Comparison of ENCODE assay signal across 8 cellular contexts in genomic region chr5:93620487-93621339, GRCh38. TPM values are rescaled to one million over a fixed set of nuclear protein-coding genes. Genes with fewer than 3 reads are reported as not detected.
DNase-seq lines count a peak whose midpoint lies in the region; ATAC-seq, FAIRE-seq and TF ChIP-seq lines count a peak whose summit lies in the region.

No MANE protein-coding gene starts in this region.

- H3K4me3 ChIP-seq in GM23338 (peak overlapping the region; percentile 66), neutrophil (ENCODE audit: low read depth in 1 of 2, low read length in 1 of 2) (peak overlapping the region; percentile 41 to 50), aorta (ENCODE audit: low read length in 2 of 2) (peak overlapping the region; percentile 27 to 30)
- peak overlapping the region; percentile 59 for H3K4me3 ChIP-seq in Jurkat, Clone E6-1 (ENCODE audit: low read length)

- intact Hi-C loops in aorta (cut with DNase I), result loop anchor here in 1 of 2 donors (10.0 kb wide), 1 partner anchor 494 kb away; a partner anchor contains a TSS

- no peak overlapping the region for H2AFZ ChIP-seq in GM23338

- peaks cover 27% of the 10 kb centered on the region for H4K20me1 ChIP-seq in GM23338 (replicated peaks; ENCODE audit: insufficient read depth)

- peak overlapping the region; percentile 81 for H3K4me3 Mint-ChIP-seq in GM23338
- H3K4me3 Mint-ChIP-seq in activated naive CD4-positive, alpha-beta T cell treated with anti-CD3 and anti-CD28 coated beads, Interleukin-2, amount 10 ng/mL, durations not matched to agents 7 days and 5 days, result peak overlapping the region; percentile 81

- H3K36me3 ChIP-seq in ES-I3 (ENCODE audit: insufficient read depth, low read length) (no peaks in the 10 kb centered on the region), GM23338 (ENCODE audit: insufficient read depth) (no peaks in the 10 kb centered on the region), neutrophil (no peaks in the 10 kb centered on the region), aorta (ENCODE audit: control insufficient read depth in 1 of 2, insufficient read depth in 2 of 2, low read length in 1 of 2) (no peaks in the 10 kb centered on the region)

- peak overlapping the region; percentile 91 for H3K4me2 ChIP-seq in GM23338

- CTCF ChIA-PET in activated naive CD4-positive, alpha-beta T cell treated with anti-CD3 and anti-CD28 coated beads, Interleukin-2, amount 10 ng/mL, durations not matched to agents 7 days and 5 days (lab: Charles Lee), result interaction anchor here (0.6 to 2.0 kb wide), 3 partner anchors 13 to 46 kb away, joined by 3 to 10 read pairs (median 4); no protein-coding TSS in a partner anchor

- H3K9me3 ChIP-seq in ES-I3 (ENCODE audit: control insufficient read depth, insufficient read depth, low read length) (no peaks in the 10 kb centered on the region), neutrophil (no peaks in the 10 kb centered on the region), aorta (ENCODE audit: control insufficient read depth, low read length) (no peaks in the 10 kb centered on the region)

- DNase-seq in GM23338 (ENCODE audit: low spot score), result peak; percentile 88
- DNase-seq in Jurkat, Clone E6-1 (ENCODE audit: low read depth, low spot score), result no peak
- DNase-seq in RCC 7860 (ENCODE audit: low spot score), result peak; percentile 39
- DNase-seq in activated naive CD4-positive, alpha-beta T cell treated with anti-CD3 and anti-CD28 coated beads, Interleukin-2, amount 10 ng/mL, durations not matched to agents 7 days and 5 days, result peak; percentile 58
- DNase-seq in germinal center (ENCODE audit: low spot score), result peak; percentile 55
- peak; percentile 74 to 88 for DNase-seq in aorta

- H3K27me3 ChIP-seq in GM23338 (ENCODE audit: insufficient read depth), result peaks cover 89% of the 10 kb centered on the region
- H3K27me3 ChIP-seq in neutrophil, result peaks cover 100% of the 10 kb centered on the region
- H3K27me3 ChIP-seq in aorta (ENCODE audit: control insufficient read depth in 1 of 2, insufficient read depth in 2 of 2, low read length in 1 of 2), result no peaks in the 10 kb centered on the region

- peaks cover 14% of the 10 kb centered on the region for H3K4me1 Mint-ChIP-seq in GM23338
- peaks cover 17% of the 10 kb centered on the region for H3K4me1 Mint-ChIP-seq in activated naive CD4-positive, alpha-beta T cell treated with anti-CD3 and anti-CD28 coated beads, Interleukin-2, amount 10 ng/mL, durations not matched to agents 7 days and 5 days

- H3K9ac ChIP-seq in ES-I3 (ENCODE audit: low read depth, low read length), result peak overlapping the region; percentile 68; the same call in 1 of the 2 replicates

- no peak; a peak in 1 of 4 replicates for TF ChIP-seq CTCF in GM23338 (conservative IDR thresholded peaks at IDR 0.05; ENCODE audit: low read depth in 2 of 2)
- no peak for TF ChIP-seq CTCF in neutrophil (IDR thresholded peaks at IDR 0.05)

- H3K27ac Mint-ChIP-seq in GM23338, result no peak overlapping the region; the same call in 1 of the 2 replicates
- no peak overlapping the region for H3K27ac Mint-ChIP-seq in activated naive CD4-positive, alpha-beta T cell treated with anti-CD3 and anti-CD28 coated beads, Interleukin-2, amount 10 ng/mL, durations not matched to agents 7 days and 5 days

- H3F3A ChIP-seq in GM23338 (replicated peaks; ENCODE audit: low read depth), result 0 out of 2 replicates have a peak, but pooled peaks cover 5% of the 10 kb centered on the region

- no peaks in the 10 kb centered on the region for H3K9me2 ChIP-seq in GM23338 (ENCODE audit: insufficient read depth)

- WGBS in aorta, 2 donors, result 0 to 1% methylated on average over 63 to 76 of the region's 76 CpGs

- H3K79me2 ChIP-seq in GM23338 (replicated peaks; ENCODE audit: insufficient read depth), result no peaks in the 10 kb centered on the region

- no peak for FAIRE-seq in RCC 7860 (lab: Jason Lieb, UNC)

- H3K9me3 Mint-ChIP-seq in GM23338, result no peaks in the 10 kb centered on the region
- H3K9me3 Mint-ChIP-seq in activated naive CD4-positive, alpha-beta T cell treated with anti-CD3 and anti-CD28 coated beads, Interleukin-2, amount 10 ng/mL, durations not matched to agents 7 days and 5 days, result no peaks in the 10 kb centered on the region

- H3K27ac ChIP-seq in GM23338 (ENCODE audit: low read depth), result no peak overlapping the region
- H3K27ac ChIP-seq in neutrophil, result no peak overlapping the region
- peak overlapping the region in 1 of 2 donors; percentile 22 for H3K27ac ChIP-seq in aorta (ENCODE audit: low read depth in 1 of 2, low read length in 2 of 2)

- peaks cover 71% of the 10 kb centered on the region for H3K27me3 Mint-ChIP-seq in GM23338 (ENCODE audit: insufficient read depth, low read depth, poor library complexity)
- H3K27me3 Mint-ChIP-seq in activated naive CD4-positive, alpha-beta T cell treated with anti-CD3 and anti-CD28 coated beads, Interleukin-2, amount 10 ng/mL, durations not matched to agents 7 days and 5 days, result peaks cover 28% of the 10 kb centered on the region

- ATAC-seq in GM23338 (peak; percentile 93), aorta (ENCODE audit: low FRiP score) (peak; percentile 92)

- H3K4me1 ChIP-seq in ES-I3 (ENCODE audit: insufficient read depth, low read length) (no peaks in the 10 kb centered on the region), GM23338 (ENCODE audit: insufficient read depth) (peaks cover 38% of the 10 kb centered on the region), neutrophil (ENCODE audit: control insufficient read depth in 1 of 2, insufficient read depth in 1 of 2, low read depth in 1 of 2, low read length in 1 of 2) (peaks cover 11 to 15% of the 10 kb centered on the region in 2 experiments), aorta (ENCODE audit: control insufficient read depth in 1 of 2, insufficient read depth in 2 of 2, low read length in 2 of 2) (no peaks in the 10 kb centered on the region)

- no peaks in the 10 kb centered on the region; the same call in 2 of the 3 replicates for H3K36me3 Mint-ChIP-seq in GM23338 (ENCODE audit: low read depth)
- peaks cover 4% of the 10 kb centered on the region for H3K36me3 Mint-ChIP-seq in activated naive CD4-positive, alpha-beta T cell treated with anti-CD3 and anti-CD28 coated beads, Interleukin-2, amount 10 ng/mL, durations not matched to agents 7 days and 5 days

TF ChIP-seq in GM23338, 12 proteins besides CTCF, POLR2A, EP300 and RAD21:
- TF ChIP-seq ZNF114 (CRISPR knock-in tag; IDR thresholded peaks at IDR 0.05), result no peak
- no peak for TF ChIP-seq JUNB (IDR thresholded peaks at IDR 0.05; ENCODE audit: unreplicated experiment)
- TF ChIP-seq EZH2 (IDR thresholded peaks at IDR 0.05; ENCODE audit: low read depth, unreplicated experiment), result peak; percentile 25
- peak; percentile 26; the same call in 1 of the 2 replicates for TF ChIP-seq NANOG (IDR thresholded peaks at IDR 0.05; ENCODE audit: borderline replicate concordance)
- no peak for TF ChIP-seq REST (IDR thresholded peaks at IDR 0.05; ENCODE audit: unreplicated experiment)
- TF ChIP-seq CREB1 (CRISPR knock-in tag; IDR thresholded peaks at IDR 0.05; ENCODE audit: low read depth), result no peak; the same call in 1 of the 2 replicates

RNA-seq across cellular contexts. Expression of gene NR2F1, which starts 37.7 kb away (rescaled TPM):
- total RNA-seq in GM23338 (2014; rRNA removed; shearing (Covaris generic)), result not detected in 2 replicates
- polyA plus RNA-seq in GM23338 (2016; fragmentation: Nextera tagmentation; extraction: Ambion mirVana) (not detected in 2 replicates), aorta (under 1 TPM in 1 of 2 donors, not detected in 1; 0.72 TPM)
- polyA plus RNA-seq in Jurkat, Clone E6-1 (2012; ENCODE audit: insufficient read depth, insufficient read length), result not detected
- total RNA-seq in aorta, result 10 to 100 TPM in 1 of 2 donors, 1 to 10 TPM in 1; 10.0 to 27.0 TPM

RNA-seq across cellular contexts. Expression of gene NR2F1-AS1, which starts 39.7 kb away (rescaled TPM):
- total RNA-seq in GM23338 (2014; rRNA removed; shearing (Covaris generic)), result 0.59 and 3.0 TPM in 2 replicates
- polyA plus RNA-seq in GM23338 (2016; fragmentation: Nextera tagmentation; extraction: Ambion mirVana) (4.5 and 9.2 TPM in 2 replicates), aorta (1 to 10 TPM in 1 of 2 donors, under 1 TPM in 1; 0.08 to 2.8 TPM)
- not detected for polyA plus RNA-seq in Jurkat, Clone E6-1 (2012; ENCODE audit: insufficient read depth, insufficient read length)
- 10 to 100 TPM in 1 of 2 donors, 1 to 10 TPM in 1; 7.6 to 16.8 TPM for total RNA-seq in aorta

Comparison
In these comparisons a context has a peak if more than half of its experiments do, and no peak if none do; other contexts are left out.
1. RNA of gene NR2F1, which starts 37.7 kb away (total RNA-seq): 10.0 to 27.0 TPM in aorta; not detected in GM23338; every median in the first group is over 10 times any median in the second.
2. Peak in every context shown above with its lines, with median percentiles within 50 percentile points of each other: H3K4me3 ChIP-seq.